ENCODE assay signal across 1 cellular context in the genomic region with DNA sequence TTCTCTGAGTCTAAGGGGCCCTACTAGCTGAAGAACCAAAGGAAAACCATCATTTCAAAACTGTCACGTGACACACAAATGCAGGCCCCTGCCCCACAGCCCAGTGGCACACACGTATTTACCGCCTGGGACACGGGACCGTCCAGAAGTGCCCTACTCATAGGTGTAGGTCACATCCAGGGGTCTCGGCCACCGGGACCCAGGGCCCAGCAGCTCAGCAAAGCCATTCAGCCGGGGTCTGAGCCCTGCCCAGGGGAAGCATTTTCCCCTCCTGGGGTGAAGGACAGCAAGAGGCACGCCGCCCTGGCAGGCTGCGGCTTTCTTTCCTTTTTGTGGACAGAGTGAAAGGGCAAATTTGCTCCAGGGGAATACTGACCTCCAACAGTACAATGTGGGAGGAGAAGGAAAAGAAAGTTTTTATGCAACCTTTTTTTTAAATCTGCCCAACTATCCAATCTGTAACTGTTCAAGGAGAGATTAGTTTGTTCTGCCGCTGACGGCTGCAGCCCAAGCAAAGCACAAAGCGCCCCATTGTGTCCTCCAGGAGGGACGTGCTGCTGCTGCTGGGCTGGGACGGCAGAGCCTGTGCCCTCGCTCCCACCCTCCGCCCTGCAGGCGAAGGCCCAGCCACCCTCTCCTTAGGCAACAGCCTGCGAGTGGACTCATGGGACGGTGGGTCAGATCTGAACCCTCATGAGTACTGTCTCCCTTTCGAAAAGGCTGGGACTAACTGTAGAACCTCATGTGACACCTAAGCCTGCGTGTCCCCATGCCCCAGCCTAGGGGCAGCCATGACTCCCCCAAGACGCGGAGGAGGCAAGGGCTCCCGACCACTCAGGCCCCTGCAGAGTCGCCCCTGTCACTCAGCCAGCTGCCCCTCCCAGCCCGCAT.
A peak's percentile ranks its signal among the peaks of the same experiment; 100 is the strongest.
TF ChIP-seq lines count a peak whose summit lies in the region.

No MANE protein-coding gene starts in this region.

TF ChIP-seq in H1, 55 proteins besides CTCF, POLR2A, EP300 and RAD21:
- TF ChIP-seq POLR2AphosphoS5 (IDR thresholded peaks at IDR 0.05; ENCODE audit: low read depth, low read length): 0 out of 2 replicates have a peak, but pooled peaks have one; percentile 10
- no peak for TF ChIP-seq TBP (IDR thresholded peaks at IDR 0.05; ENCODE audit: low read depth, low read length)
TF ChIP-seq in H1: peak in this region for 1.
